ENCODE assay signal across 24 cellular contexts in genomic region chr1:9261496-9261895, GRCh38.
"Had no signal": no experiment of that assay in that cellular context is flagged by ENCODE, and none has a peak within 500 bp of the region (broad histone marks: within the 10 kb centered on the region; RNA-seq: fewer than 3 reads in every experiment).

No MANE protein-coding gene starts in this region.

- H3K27me3 ChIP-seq: breast epithelium, MG63 had no signal

- H3K9ac ChIP-seq: KMS-11 had no signal

- H3K27ac Mint-ChIP-seq: activated B cell treated with CpG ODN at 0.5 μM for 24 hours; activated CD4-positive, alpha-beta memory T cell treated with anti-CD3 and anti-CD28 coated beads, Interleukin-2, amount 10 ng/mL, durations not matched to agents 7 days and 5 days; activated T-cell treated with anti-CD3 and anti-CD28 coated beads, Interleukin-2, amount 50 U/mL, for 24 hours; activated T-helper 1 cell treated with anti-CD3 and anti-CD28 coated beads, Interleukin-12 subunit alpha, Interleukin-12 subunit beta, Interleukin-2, Interleukin-4 antibody, amounts not matched to agents 30 ng/mL and 10 ng/mL and 1 ng/mL, durations not matched to agents 14 hours and 24 hours and 36 hours had no signal

- H3K36me3 ChIP-seq: breast epithelium, MG63 had no signal

- H3K27me3 Mint-ChIP-seq: activated B cell treated with CpG ODN at 0.5 μM for 24 hours; activated CD4-positive, alpha-beta memory T cell treated with anti-CD3 and anti-CD28 coated beads, Interleukin-2, amount 10 ng/mL, durations not matched to agents 7 days and 5 days; activated naive CD4-positive, alpha-beta T cell treated with anti-CD3 and anti-CD28 coated beads, Interleukin-2, amount 50 U/mL, for 24 hours; activated T-cell treated with anti-CD3 and anti-CD28 coated beads, Interleukin-2, amount 50 U/mL, for 24 hours; T-helper 17 cell had no signal

- H3K4me3 ChIP-seq: breast epithelium, MG63 had no signal

- DNase-seq: activated B cell treated with CpG ODN at 0.5 μM for 24 hours; activated CD4-positive, alpha-beta memory T cell treated with anti-CD3 and anti-CD28 coated beads, Interleukin-2, amount 10 ng/mL, durations not matched to agents 7 days and 5 days; activated CD4-positive, alpha-beta T cell treated with anti-CD3 and anti-CD28 coated beads for 1 hour; activated CD4-positive, alpha-beta T cell treated with anti-CD3 and anti-CD28 coated beads, Interleukin-2, amount 50 U/mL, for 1 hour; activated effector memory CD4-positive, alpha-beta T cell treated with Interleukin-2 at 50 U/mL for 16 hours; activated naive CD4-positive, alpha-beta T cell; activated T-cell treated with anti-CD3 and anti-CD28 coated beads, Interleukin-2, amount 50 U/mL, for 24 hours; caudate nucleus; MG63; NCI-H1105; NCI-H1436; NCI-H1694 treated with DMSO at 0.1 percent for 48 hours; NCI-H2029 treated with DMSO at 0.1 percent for 48 hours; NCI-H510A treated with DMSO at 0.1 percent for 48 hours; NCI-H69; NK-92 treated with Interleukin-12 subunit alpha and Interleukin-12 subunit beta, amount 100 ng/mL, for 24 hours; PC-3; SHP77 treated with DMSO at 0.1 percent for 48 hours; T-helper 17 cell; T-helper 9 cell had no signal

- H3K4me1 ChIP-seq: breast epithelium had no signal

- H3K9me3 ChIP-seq: breast epithelium, MG63 had no signal

- H3K27ac ChIP-seq: breast epithelium, KMS-11 had no signal

- H3K4me3 Mint-ChIP-seq: activated B cell treated with CpG ODN at 0.5 μM for 24 hours; activated CD4-positive, alpha-beta memory T cell treated with anti-CD3 and anti-CD28 coated beads, Interleukin-2, amount 10 ng/mL, durations not matched to agents 7 days and 5 days; activated naive CD4-positive, alpha-beta T cell treated with anti-CD3 and anti-CD28 coated beads, Interleukin-2, amount 50 U/mL, for 24 hours; activated T-cell treated with anti-CD3 and anti-CD28 coated beads, Interleukin-2, amount 50 U/mL, for 24 hours; activated T-helper 1 cell treated with anti-CD3 and anti-CD28 coated beads, Interleukin-12 subunit alpha, Interleukin-12 subunit beta, Interleukin-2, Interleukin-4 antibody, amounts not matched to agents 30 ng/mL and 10 ng/mL and 1 ng/mL, durations not matched to agents 14 hours and 24 hours and 36 hours; T-helper 17 cell had no signal

- H3K4me2 ChIP-seq: KMS-11 had no signal

- H3K9me3 Mint-ChIP-seq: activated B cell treated with CpG ODN at 0.5 μM for 24 hours; activated naive CD4-positive, alpha-beta T cell treated with anti-CD3 and anti-CD28 coated beads, Interleukin-2, amount 50 U/mL, for 24 hours had no signal

- ATAC-seq: PC-3, T-helper 17 cell had no signal
